15 cellular contexts compared by ENCODE assay signal in the genomic region with DNA sequence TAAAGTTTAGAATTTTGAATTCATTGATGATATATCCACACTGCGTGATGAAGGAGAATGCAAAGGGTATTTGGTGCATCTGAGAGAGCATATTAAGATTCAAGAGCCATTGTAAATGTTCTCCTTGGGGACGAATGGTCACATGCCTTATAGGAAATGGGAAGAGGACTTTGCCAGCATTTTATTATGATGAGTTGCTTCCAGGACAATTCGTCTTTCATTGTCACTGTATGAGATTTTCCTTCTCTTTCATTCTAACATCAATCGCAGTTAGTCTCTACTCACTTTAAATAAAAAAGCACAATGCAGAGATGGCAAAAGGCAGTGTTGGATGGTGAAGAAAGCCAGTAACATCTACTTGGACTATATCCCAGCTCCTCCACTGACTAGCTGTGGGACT. TPM values are rescaled to one million over a fixed set of nuclear protein-coding genes. Genes with fewer than 3 reads are reported as not detected.
DNase-seq lines count a peak whose midpoint lies in the region; ATAC-seq and TF ChIP-seq lines count a peak whose summit lies in the region.
"Had no signal": no experiment of that assay in that cellular context is flagged by ENCODE, and none has a peak within 500 bp of the region (broad histone marks: within the 10 kb centered on the region; RNA-seq: fewer than 3 reads in every experiment).

No MANE protein-coding gene starts in this region.

- no peak overlapping the region for H3K9ac ChIP-seq in skeletal muscle satellite cell (ENCODE audit: low read depth, low read length)
- H3K9ac ChIP-seq: BLaER1 treated with 17β-estradiol and CSF1 and Interleukin-3, amounts not matched to agents 10 nM and 100 nM had no signal

- peak overlapping the region; percentile 15 for H3K4me2 ChIP-seq in skeletal muscle satellite cell (ENCODE audit: low read length)
- H3K4me2 ChIP-seq: BLaER1 treated with 17β-estradiol and CSF1 and Interleukin-3, amounts not matched to agents 10 nM and 100 nM had no signal

- H3K4me1 ChIP-seq in left ventricle myocardium inferior (peaks cover 25% of the 10 kb centered on the region), skeletal muscle satellite cell (ENCODE audit: control insufficient read depth, insufficient read depth, low read length) (peaks cover 20% of the 10 kb centered on the region)

- TF ChIP-seq CTCF in left ventricle myocardium inferior (IDR thresholded peaks at IDR 0.05; ENCODE audit: borderline replicate concordance) (no peak), coronary artery (IDR thresholded peaks at IDR 0.05) (no peak)

- no peak for DNase-seq in left ventricle myocardium inferior
- DNase-seq in cardiac septum (ENCODE audit: low spot score), result no peak
- peak; percentile 31 for DNase-seq in dermis blood vessel endothelial cell
- DNase-seq in HPDE6-E6E7 (ENCODE audit: extremely low spot score), result no peak
- DNase-seq in coronary artery (ENCODE audit: low spot score), result no peak
- DNase-seq: 8988T; ACHN; Calu3; CD4-positive, CD25-positive, alpha-beta regulatory T cell; DMS 273 treated with DMSO at 0.1 percent for 48 hours had no signal

- H3K9me3 ChIP-seq in left ventricle myocardium inferior (replicated peaks) (peaks cover 7% of the 10 kb centered on the region), skeletal muscle satellite cell (replicated peaks; ENCODE audit: low read length) (no peaks in the 10 kb centered on the region)
- H3K9me3 ChIP-seq: HAP-1 had no signal

- intact Hi-C loops in left ventricle myocardium inferior (cut with micrococcal nuclease) (no loop called here), cardiac septum (cut with DNase I) (no loop called here)

- ATAC-seq in GM19467 (IDR thresholded peaks at IDR 0.05; ENCODE audit: unreplicated experiment), result no peak
- ATAC-seq: K562 had no signal

- no peak overlapping the region for H3K27ac ChIP-seq in left ventricle myocardium inferior (replicated peaks)
- no peak overlapping the region for H3K27ac ChIP-seq in coronary artery
- H3K27ac ChIP-seq: BLaER1 treated with 17β-estradiol and CSF1 and Interleukin-3, amounts not matched to agents 10 nM and 100 nM had no signal

- H3K4me3 ChIP-seq in left ventricle myocardium inferior (peak overlapping the region; percentile 8), skeletal muscle satellite cell (ENCODE audit: low read length) (no peak overlapping the region), coronary artery (no peak overlapping the region)
- H3K4me3 ChIP-seq: BLaER1 treated with 17β-estradiol and CSF1 and Interleukin-3, amounts not matched to agents 10 nM and 100 nM; HAP-1; K562 had no signal

- H3K27me3 ChIP-seq in left ventricle myocardium inferior (ENCODE audit: low read depth), result no peaks in the 10 kb centered on the region
- H3K27me3 ChIP-seq in skeletal muscle satellite cell (ENCODE audit: control insufficient read depth, insufficient read depth, low read length), result no peaks in the 10 kb centered on the region
- H3K27me3 ChIP-seq: BLaER1 treated with 17β-estradiol and CSF1 and Interleukin-3, amounts not matched to agents 10 nM and 100 nM had no signal

- no peaks in the 10 kb centered on the region for H3K36me3 ChIP-seq in left ventricle myocardium inferior
- H3K36me3 ChIP-seq in skeletal muscle satellite cell (ENCODE audit: insufficient read depth, low read length), result peaks cover 6% of the 10 kb centered on the region
- H3K36me3 ChIP-seq: HAP-1 had no signal

RNA-seq across cellular contexts. Expression of gene WDFY2, which starts 21.4 kb away (rescaled TPM):
- total RNA-seq in left ventricle myocardium inferior, result 4.5 TPM
- 4.9 TPM for total RNA-seq in cardiac septum
- total RNA-seq in dermis blood vessel endothelial cell, result 3.9 and 4.6 TPM in 2 replicates
- 11.4 and 13.4 TPM in 2 replicates for total RNA-seq in skeletal muscle satellite cell (2012; rRNA removed)
